In genomic region chr14:61476737-61477410, GRCh38 we compare ENCODE assay signal across 8 cellular contexts.
DNase-seq lines count a peak whose midpoint lies in the region; ATAC-seq, FAIRE-seq and TF ChIP-seq lines count a peak whose summit lies in the region.

No MANE protein-coding gene starts in this region.

- FAIRE-seq in urothelium cell line (lab: Jason Lieb, UNC): no peak

- H3K27ac ChIP-seq in SK-N-SH (ENCODE audit: low read depth in 2 of 2, low read length in 1 of 2): peak overlapping the region in 1 of 2 experiments; percentile 97; a peak in 2 of 4 replicates

- peak; percentile 36 for DNase-seq in SK-N-SH
- peak; percentile 94 for DNase-seq in astrocyte of the spinal cord (ENCODE audit: low read depth, low spot score)
- DNase-seq in kidney tubule cell (ENCODE audit: low spot score): peak; percentile 59
- peak in 1 of 2 donors; percentile 71 for DNase-seq in stimulated activated effector memory CD8-positive, alpha-beta T cell treated with anti-CD3 and anti-CD28 coated beads, Interleukin-12 subunit alpha, Interleukin-12 subunit beta, amount 100 ng/mL, for 72 hours (ENCODE audit: low spot score in 2 of 2)
- no peak for DNase-seq in urothelium cell line (ENCODE audit: low spot score)

- 50% methylated on average over 6 of the region's 6 CpGs for WGBS in SK-N-SH (ENCODE audit: low lambda C conversion rate)

- no peak for TF ChIP-seq CTCF in SK-N-SH (IDR thresholded peaks at IDR 0.05)
- no peak for TF ChIP-seq CTCF in astrocyte of the spinal cord (IDR thresholded peaks at IDR 0.05; ENCODE audit: low read depth, low read length)

- peaks cover 97% of the 10 kb centered on the region for H3K4me1 Mint-ChIP-seq in stimulated activated effector memory CD8-positive, alpha-beta T cell treated with anti-CD3 and anti-CD28 coated beads, Interleukin-12 subunit alpha, Interleukin-12 subunit beta, amount 100 ng/mL, for 72 hours

- peaks cover 3 to 64% of the 10 kb centered on the region in 2 experiments; a peak in 3 of 4 replicates for H3K4me1 ChIP-seq in SK-N-SH (ENCODE audit: control insufficient read depth in 1 of 2, insufficient read depth in 2 of 2, low read depth in 1 of 2, low read length in 1 of 2)

- H4K20me1 ChIP-seq in SK-N-SH (ENCODE audit: insufficient read depth): no peaks in the 10 kb centered on the region

- no peaks in the 10 kb centered on the region for H3K27me3 ChIP-seq in SK-N-SH (ENCODE audit: insufficient read depth)

- H3K9me2 ChIP-seq in SK-N-SH: no peaks in the 10 kb centered on the region

- peak in 1 of 2 experiments; percentile 82; a peak in 1 of 4 replicates for TF ChIP-seq EP300 in SK-N-SH (IDR thresholded peaks at IDR 0.05; ENCODE audit: borderline replicate concordance in 1 of 2, low read depth in 1 of 2, low read length in 1 of 2)

- no peak overlapping the region for H3K4me2 ChIP-seq in SK-N-SH

- no peaks in the 10 kb centered on the region for H3K79me2 ChIP-seq in SK-N-SH (ENCODE audit: insufficient read depth)

- no peaks in the 10 kb centered on the region for H3K36me3 ChIP-seq in SK-N-SH (replicated peaks in 1 of 2; ENCODE audit: control insufficient read depth in 1 of 2, insufficient read depth in 2 of 2, low read length in 1 of 2)

- H3K36me3 Mint-ChIP-seq in stimulated activated effector memory CD8-positive, alpha-beta T cell treated with anti-CD3 and anti-CD28 coated beads, Interleukin-12 subunit alpha, Interleukin-12 subunit beta, amount 100 ng/mL, for 72 hours: peaks cover 59% of the 10 kb centered on the region

- POLR2A ChIA-PET in SK-N-SH (lab: Yijun Ruan, JAX): interaction anchor here (1.6 kb wide), 1 partner anchor 218 kb away, joined by 4 read pairs; the partner anchor contains the start of gene HIF1A

- no peak overlapping the region for H3K9ac ChIP-seq in SK-N-SH

- H3K9me3 Mint-ChIP-seq in stimulated activated effector memory CD8-positive, alpha-beta T cell treated with anti-CD3 and anti-CD28 coated beads, Interleukin-12 subunit alpha, Interleukin-12 subunit beta, amount 100 ng/mL, for 72 hours: no peaks in the 10 kb centered on the region

- peak; percentile 5; the same call in 1 of the 2 replicates for TF ChIP-seq RAD21 in SK-N-SH (IDR thresholded peaks at IDR 0.05; ENCODE audit: low read length)

- ATAC-seq in GM21529 (IDR thresholded peaks at IDR 0.05; ENCODE audit: unreplicated experiment) (peak; percentile 20), HG03565 (IDR thresholded peaks at IDR 0.05; ENCODE audit: unreplicated experiment) (no peak), GM21717 (IDR thresholded peaks at IDR 0.05; ENCODE audit: unreplicated experiment) (no peak)
- ATAC-seq in stimulated activated effector memory CD8-positive, alpha-beta T cell treated with anti-CD3 and anti-CD28 coated beads, Interleukin-12 subunit alpha, Interleukin-12 subunit beta, amount 100 ng/mL, for 72 hours: peak; percentile 65

- H2AFZ ChIP-seq in SK-N-SH (ENCODE audit: low read depth): no peak overlapping the region

- no peaks in the 10 kb centered on the region for H3K9me3 ChIP-seq in SK-N-SH

- in situ Hi-C loops in astrocyte of the spinal cord (cut with HindIII; ENCODE audit: low sequenced_read_pairs): no loop called here

- CTCF ChIA-PET in SK-N-SH (lab: Yijun Ruan, JAX): interaction anchor here (0.5 to 3.7 kb wide), 11 partner anchors 13 to 361 kb away, joined by 3 to 18 read pairs (median 4); no protein-coding TSS in a partner anchor

- peak overlapping the region; percentile 92 for H3K27ac Mint-ChIP-seq in stimulated activated effector memory CD8-positive, alpha-beta T cell treated with anti-CD3 and anti-CD28 coated beads, Interleukin-12 subunit alpha, Interleukin-12 subunit beta, amount 100 ng/mL, for 72 hours

- peak overlapping the region; percentile 74 for H3K4me3 Mint-ChIP-seq in stimulated activated effector memory CD8-positive, alpha-beta T cell treated with anti-CD3 and anti-CD28 coated beads, Interleukin-12 subunit alpha, Interleukin-12 subunit beta, amount 100 ng/mL, for 72 hours

- H3F3A ChIP-seq in SK-N-SH (replicated peaks; ENCODE audit: insufficient read depth): peaks cover 13% of the 10 kb centered on the region

- H3K4me3 ChIP-seq in SK-N-SH (ENCODE audit: low read depth in 2 of 2, low read length in 1 of 2) (no peak overlapping the region), astrocyte of the spinal cord (ENCODE audit: low read depth, low read length) (no peak overlapping the region)

TF ChIP-seq in SK-N-SH, 30 proteins besides CTCF, POLR2A, EP300 and RAD21:
- TF ChIP-seq GATA2 (CRISPR knock-in tag; IDR thresholded peaks at IDR 0.05) (peak; percentile 59), RCOR1 (IDR thresholded peaks at IDR 0.05; ENCODE audit: low read length) (0 out of 2 replicates have a peak, but pooled peaks have one; percentile 41), ELF1 (IDR thresholded peaks at IDR 0.05) (no peak), FOXJ3 (CRISPR knock-in tag; IDR thresholded peaks at IDR 0.05) (peak; percentile 77; the same call in 1 of the 2 replicates)

Comparison
In these comparisons a context has a peak if more than half of its experiments do, and no peak if none do; other contexts are left out.
1. ATAC-seq: peak in GM21529 (single experiment) and stimulated activated effector memory CD8-positive, alpha-beta T cell treated with anti-CD3 and anti-CD28 coated beads, Interleukin-12 subunit alpha, Interleukin-12 subunit beta, amount 100 ng/mL, for 72 hours (single experiment); none in HG03565 (single experiment) and GM21717 (single experiment).